ENCODE assay signal across 28 cellular contexts in the genomic region with DNA sequence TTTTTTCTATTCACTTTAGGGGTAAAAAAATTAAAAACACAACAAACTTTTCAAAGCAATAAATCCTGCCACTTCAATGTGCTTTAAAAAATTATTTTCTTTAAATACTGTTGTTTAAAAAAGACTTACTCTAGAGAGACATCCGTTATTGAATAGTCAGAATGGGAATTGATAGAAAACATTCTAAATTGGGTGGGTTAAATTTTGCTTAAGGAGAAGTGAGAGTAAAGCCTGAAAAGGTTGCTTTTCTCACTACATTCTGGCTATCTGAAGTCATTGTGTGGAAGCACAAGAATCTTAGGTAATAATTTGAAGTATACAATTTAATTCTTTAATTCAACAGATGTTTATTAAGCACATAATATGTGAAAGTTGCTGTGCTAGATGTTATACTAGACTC.
"Had no signal": no experiment of that assay in that cellular context is flagged by ENCODE, and none has a peak within 500 bp of the region (broad histone marks: within the 10 kb centered on the region; RNA-seq: fewer than 3 reads in every experiment).

No MANE protein-coding gene starts in this region.

- H3K4me1 ChIP-seq: esophagus squamous epithelium, left ventricle myocardium inferior, right atrium auricular region, suprapubic skin, tibial artery, upper lobe of right lung had no signal

- H3K36me3 ChIP-seq: esophagus squamous epithelium, left ventricle myocardium inferior, right atrium auricular region, suprapubic skin, tibial artery, upper lobe of right lung had no signal

- DNase-seq: activated B cell treated with CpG ODN at 0.5 μM for 24 hours; activated CD4-positive, alpha-beta T cell treated with anti-CD3 and anti-CD28 coated beads, Interleukin-2, amount 50 U/mL, for 1 hour; activated CD8-positive, alpha-beta memory T cell treated with anti-CD3 and anti-CD28 coated beads, Interleukin-2, amount 10 ng/mL, durations not matched to agents 7 days and 5 days; activated CD8-positive, alpha-beta T cell treated with anti-CD3 and anti-CD28 coated beads, Interleukin-2, amount 10 ng/mL, durations not matched to agents 7 days and 5 days; activated naive CD4-positive, alpha-beta T cell treated with Interleukin-2 at 50 U/mL for 16 hours; activated T-cell treated with anti-CD3 and anti-CD28 coated beads, Interleukin-2, amount 50 U/mL, for 48 hours; anterior cingulate cortex; dermis blood vessel endothelial cell; effector CD4-positive, alpha-beta T cell; esophagus squamous epithelium; foreskin melanocyte; left ventricle myocardium inferior; mesendoderm; stimulated activated CD4-positive, alpha-beta T cell treated with anti-CD3 and anti-CD28 coated beads, Interleukin-15, amount 100 ng/mL, for 24 hours; stimulated activated CD4-positive, alpha-beta T cell treated with anti-CD3 and anti-CD28 coated beads, Interleukin-2, amount 100 ng/mL, for 24 hours; stimulated activated naive CD4-positive, alpha-beta T cell; tibial artery; upper lobe of right lung had no signal

- H3K27ac ChIP-seq: epithelial cell of prostate, esophagus squamous epithelium, left ventricle myocardium inferior, suprapubic skin, tibial artery, upper lobe of right lung had no signal

- ATAC-seq: activated CD8-positive, alpha-beta memory T cell treated with anti-CD3 and anti-CD28 coated beads, Interleukin-2, amount 10 ng/mL, durations not matched to agents 7 days and 5 days; activated CD8-positive, alpha-beta T cell treated with anti-CD3 and anti-CD28 coated beads, Interleukin-2, amount 10 ng/mL, durations not matched to agents 7 days and 5 days; natural killer cell treated with Interleukin-12 subunit alpha and Interleukin-12 subunit beta and Interleukin-15 and Interleukin-18, amount 100 ng/mL, for 72 hours; upper lobe of right lung had no signal

- FAIRE-seq: bronchial epithelial cell, colon, endometrium, islet of Langerhans had no signal

- H3K4me3 ChIP-seq: esophagus squamous epithelium, left ventricle myocardium inferior, lung, mucosa of descending colon, right atrium auricular region, suprapubic skin, tibial artery, upper lobe of right lung had no signal

- H3K9me3 ChIP-seq: esophagus squamous epithelium, left ventricle myocardium inferior, mucosa of descending colon, right atrium auricular region, suprapubic skin, tibial artery, upper lobe of right lung had no signal

- H3K27me3 ChIP-seq: esophagus squamous epithelium, right atrium auricular region, suprapubic skin, tibial artery, upper lobe of right lung had no signal
